Comparison of ENCODE assay signal across 17 cellular contexts in genomic region chr1:201296371-201296770, GRCh38. TPM values are rescaled to one million over a fixed set of nuclear protein-coding genes. Genes with fewer than 3 reads are reported as not detected.
"Had no signal": no experiment of that assay in that cellular context is flagged by ENCODE, and none has a peak within 500 bp of the region (broad histone marks: within the 10 kb centered on the region; RNA-seq: fewer than 3 reads in every experiment).

No MANE protein-coding gene starts in this region.

- H3K27ac ChIP-seq: heart left ventricle, stomach, thyroid gland, uterus had no signal

- H3K27me3 ChIP-seq: thyroid gland, uterus had no signal

- H3K27ac Mint-ChIP-seq: activated CD4-positive, alpha-beta T cell treated with anti-CD3 and anti-CD28 coated beads, Interleukin-2, amount 10 ng/mL, durations not matched to agents 24 days and 14 days; activated naive CD4-positive, alpha-beta T cell treated with anti-CD3 and anti-CD28 coated beads for 36 hours; activated T-helper 17 cell treated with anti-CD3 and anti-CD28 coated beads, Interleukin-2, amount 50 U/mL, for 72 hours; dendritic cell treated with granulocyte-macrophage colony-stimulating factor and Interleukin-4, amounts not matched to agents 40 ng/mL and 50 ng/mL, for 4 days; natural killer cell; T-helper 17 cell; WTC11 had no signal

- H3K36me3 Mint-ChIP-seq: natural killer cell, WTC11 had no signal

- H3K9me3 Mint-ChIP-seq: activated CD4-positive, alpha-beta T cell treated with anti-CD3 and anti-CD28 coated beads, Interleukin-2, amount 10 ng/mL, durations not matched to agents 24 days and 14 days; activated naive CD4-positive, alpha-beta T cell treated with anti-CD3 and anti-CD28 coated beads for 36 hours; activated T-helper 17 cell treated with anti-CD3 and anti-CD28 coated beads, Interleukin-2, amount 50 U/mL, for 72 hours; central memory CD8-positive, alpha-beta T cell; dendritic cell treated with granulocyte-macrophage colony-stimulating factor and Interleukin-4, amounts not matched to agents 40 ng/mL and 50 ng/mL, for 4 days; natural killer cell; WTC11 had no signal

- DNase-seq: activated CD4-positive, alpha-beta T cell treated with anti-CD3 and anti-CD28 coated beads, Interleukin-2, amount 10 ng/mL, durations not matched to agents 24 days and 14 days; activated CD8-positive, alpha-beta memory T cell treated with anti-CD3 and anti-CD28 coated beads for 24 hours; activated naive CD4-positive, alpha-beta T cell treated with anti-CD3 and anti-CD28 coated beads for 36 hours; foreskin melanocyte; heart left ventricle; mucosa of descending colon; natural killer cell; stomach; T-helper 17 cell; thyroid gland; uterus had no signal

- H3K36me3 ChIP-seq: heart left ventricle, stomach, thyroid gland, uterus had no signal

- H3K4me3 ChIP-seq: heart left ventricle, mucosa of descending colon, stomach, thyroid gland, uterus had no signal

- ATAC-seq: activated T-helper 17 cell treated with anti-CD3 and anti-CD28 coated beads, Interleukin-2, amount 50 U/mL, for 72 hours; heart left ventricle; left lobe of liver; natural killer cell; sciatic nerve; T-helper 17 cell; WTC11 had no signal

- H3K4me1 ChIP-seq: uterus had no signal

- H3K4me1 Mint-ChIP-seq: activated CD4-positive, alpha-beta T cell treated with anti-CD3 and anti-CD28 coated beads, Interleukin-2, amount 10 ng/mL, durations not matched to agents 24 days and 14 days; activated T-helper 17 cell treated with anti-CD3 and anti-CD28 coated beads, Interleukin-2, amount 50 U/mL, for 72 hours; central memory CD8-positive, alpha-beta T cell; natural killer cell; T-helper 17 cell; WTC11 had no signal

- H3K4me3 Mint-ChIP-seq: activated CD4-positive, alpha-beta T cell treated with anti-CD3 and anti-CD28 coated beads, Interleukin-2, amount 10 ng/mL, durations not matched to agents 24 days and 14 days; activated naive CD4-positive, alpha-beta T cell treated with anti-CD3 and anti-CD28 coated beads for 36 hours; activated T-helper 17 cell treated with anti-CD3 and anti-CD28 coated beads, Interleukin-2, amount 50 U/mL, for 72 hours; central memory CD8-positive, alpha-beta T cell; dendritic cell treated with granulocyte-macrophage colony-stimulating factor and Interleukin-4, amounts not matched to agents 40 ng/mL and 50 ng/mL, for 4 days; natural killer cell; T-helper 17 cell; WTC11 had no signal

- H3K9me3 ChIP-seq: heart left ventricle, mucosa of descending colon, stomach, thyroid gland, uterus had no signal

RNA-seq across cellular contexts. Expression of gene PKP1, which starts 13.1 kb away (rescaled TPM):
- total RNA-seq: activated CD4-positive, alpha-beta T cell treated with anti-CD3 and anti-CD28 coated beads, Interleukin-2, amount 10 ng/mL, durations not matched to agents 24 days and 14 days; activated naive CD4-positive, alpha-beta T cell treated with anti-CD3 and anti-CD28 coated beads for 36 hours; activated T-helper 17 cell treated with anti-CD3 and anti-CD28 coated beads, Interleukin-2, amount 50 U/mL, for 72 hours; natural killer cell; T-helper 17 cell had no signal
